ENCODE assay signal across 11 cellular contexts in genomic region chr10:79098596-79099015, GRCh38. TPM values are rescaled to one million over a fixed set of nuclear protein-coding genes. Genes with fewer than 3 reads are reported as not detected.
DNase-seq lines count a peak whose midpoint lies in the region; ATAC-seq and TF ChIP-seq lines count a peak whose summit lies in the region.
"Had no signal": no experiment of that assay in that cellular context is flagged by ENCODE, and none has a peak within 500 bp of the region (broad histone marks: within the 10 kb centered on the region; RNA-seq: fewer than 3 reads in every experiment).

No MANE protein-coding gene starts in this region.

- H3K4me1 Mint-ChIP-seq in stimulated activated memory B cell treated with anti-CD40 and anti-IgM and Interleukin-4, amounts not matched to agents 10 μg/mL and 1 μg/mL and 100 μg/mL, for 72 hours: peaks cover 58% of the 10 kb centered on the region

- H3K4me3 Mint-ChIP-seq in stimulated activated memory B cell treated with anti-CD40 and anti-IgM and Interleukin-4, amounts not matched to agents 10 μg/mL and 1 μg/mL and 100 μg/mL, for 72 hours: no peak overlapping the region
- H3K4me3 Mint-ChIP-seq: activated naive CD8-positive, alpha-beta T cell had no signal

- H4K20me1 ChIP-seq in SK-N-SH (ENCODE audit: insufficient read depth): peaks cover 100% of the 10 kb centered on the region

- H2AFZ ChIP-seq in SK-N-SH (ENCODE audit: low read depth): no peak overlapping the region

- H3K27ac ChIP-seq in SK-N-SH (ENCODE audit: low read depth in 2 of 2, low read length in 1 of 2): peak overlapping the region in 1 of 2 experiments; percentile 8; a peak in 1 of 4 replicates
- H3K27ac ChIP-seq in body of pancreas: no peak overlapping the region
- H3K27ac ChIP-seq: 22Rv1 had no signal

- H3K27ac Mint-ChIP-seq in stimulated activated memory B cell treated with anti-CD40 and anti-IgM and Interleukin-4, amounts not matched to agents 10 μg/mL and 1 μg/mL and 100 μg/mL, for 72 hours: peak overlapping the region; percentile 15
- H3K27ac Mint-ChIP-seq: activated naive CD8-positive, alpha-beta T cell had no signal

- no peaks in the 10 kb centered on the region for H3K9me3 Mint-ChIP-seq in stimulated activated memory B cell treated with anti-CD40 and anti-IgM and Interleukin-4, amounts not matched to agents 10 μg/mL and 1 μg/mL and 100 μg/mL, for 72 hours

- H3K79me2 ChIP-seq in SK-N-SH (ENCODE audit: insufficient read depth): peaks cover 100% of the 10 kb centered on the region

- CTCF ChIA-PET in SK-N-SH (lab: Yijun Ruan, JAX): interaction anchor here (1.1 to 1.4 kb wide), 3 partner anchors 23 to 103 kb away, joined by 3 to 11 read pairs (median 4); no protein-coding TSS in a partner anchor

- WGBS in SK-N-SH (ENCODE audit: low lambda C conversion rate): 81% methylated on average over 8 of the region's 10 CpGs
- 85 to 88% methylated on average over 7 to 10 of the region's 10 CpGs for WGBS in body of pancreas, 2 donors

- H3K27me3 ChIP-seq in SK-N-SH (ENCODE audit: insufficient read depth) (no peaks in the 10 kb centered on the region), body of pancreas (no peaks in the 10 kb centered on the region)

- no peak for TF ChIP-seq RAD21 in SK-N-SH (IDR thresholded peaks at IDR 0.05; ENCODE audit: low read length)

- peak; percentile 7; the same call in 2 of the 3 replicates for ATAC-seq in SK-N-SH treated with all-trans-retinoic acid at 6 μM for 48 hours
- ATAC-seq in HG02588 (IDR thresholded peaks at IDR 0.05; ENCODE audit: unreplicated experiment): peak; percentile 84
- ATAC-seq in HG03558 (IDR thresholded peaks at IDR 0.05; ENCODE audit: extremely low read depth, unreplicated experiment): peak; percentile 68
- ATAC-seq in stimulated activated memory B cell treated with anti-CD40 and anti-IgM and Interleukin-4, amounts not matched to agents 10 μg/mL and 1 μg/mL and 100 μg/mL, for 72 hours: peak; percentile 90
- no peak for ATAC-seq in body of pancreas

- peaks cover 57% of the 10 kb centered on the region for H3K27me3 Mint-ChIP-seq in stimulated activated memory B cell treated with anti-CD40 and anti-IgM and Interleukin-4, amounts not matched to agents 10 μg/mL and 1 μg/mL and 100 μg/mL, for 72 hours
- H3K27me3 Mint-ChIP-seq: activated naive CD8-positive, alpha-beta T cell had no signal

- H3K9me3 ChIP-seq in SK-N-SH (no peaks in the 10 kb centered on the region), body of pancreas (no peaks in the 10 kb centered on the region)

- H3K4me1 ChIP-seq in SK-N-SH (ENCODE audit: control insufficient read depth in 1 of 2, insufficient read depth in 2 of 2, low read depth in 1 of 2, low read length in 1 of 2) (peaks cover 6 to 94% of the 10 kb centered on the region in 2 experiments; a peak in 3 of 4 replicates), body of pancreas (peaks cover 96% of the 10 kb centered on the region)

- no peak overlapping the region for H3K9ac ChIP-seq in SK-N-SH

- H3F3A ChIP-seq in SK-N-SH (replicated peaks; ENCODE audit: insufficient read depth): no peaks in the 10 kb centered on the region

- TF ChIP-seq EP300 in SK-N-SH (IDR thresholded peaks at IDR 0.05; ENCODE audit: borderline replicate concordance in 1 of 2, low read depth in 1 of 2, low read length in 1 of 2): no peak

- H3K4me3 ChIP-seq in SK-N-SH (ENCODE audit: low read depth in 2 of 2, low read length in 1 of 2) (no peak overlapping the region), body of pancreas (no peak overlapping the region)

- no peak for TF ChIP-seq CTCF in SK-N-SH (IDR thresholded peaks at IDR 0.05)
- no peak for TF ChIP-seq CTCF in body of pancreas (IDR thresholded peaks at IDR 0.05)

- TF ChIP-seq POLR2A in body of pancreas (IDR thresholded peaks at IDR 0.05): no peak

- H3K9me2 ChIP-seq in SK-N-SH: no peaks in the 10 kb centered on the region

- no peak for DNase-seq in SK-N-SH
- no peak for DNase-seq in activated CD4-positive, alpha-beta T cell treated with anti-CD3 and anti-CD28 coated beads, Interleukin-2, amount 50 U/mL, for 1 hour
- DNase-seq in superior temporal gyrus (ENCODE audit: extremely low spot score): no peak
- no peak for DNase-seq in body of pancreas
- DNase-seq: NCI-H2081 had no signal

- intact Hi-C loops in body of pancreas (cut with DNase I): no loop called here

- H3K4me2 ChIP-seq in SK-N-SH: no peak overlapping the region

- H3K36me3 Mint-ChIP-seq in stimulated activated memory B cell treated with anti-CD40 and anti-IgM and Interleukin-4, amounts not matched to agents 10 μg/mL and 1 μg/mL and 100 μg/mL, for 72 hours: no peaks in the 10 kb centered on the region
- H3K36me3 Mint-ChIP-seq: activated naive CD8-positive, alpha-beta T cell had no signal

- POLR2A ChIA-PET in SK-N-SH (lab: Yijun Ruan, JAX): no interaction called here

- H3K36me3 ChIP-seq in SK-N-SH (replicated peaks in 1 of 2; ENCODE audit: control insufficient read depth in 1 of 2, insufficient read depth in 2 of 2, low read length in 1 of 2) (peaks cover 0 to 5% of the 10 kb centered on the region in 2 experiments), body of pancreas (replicated peaks in 1 of 2; ENCODE audit: insufficient read depth in 1 of 2, low read depth in 2 of 2) (no peaks in the 10 kb centered on the region)

TF ChIP-seq in SK-N-SH treated with all-trans-retinoic acid at 6 μM for 48 hours, 23 proteins besides CTCF, POLR2A, EP300 and RAD21:
- TF ChIP-seq ZFP30 (CRISPR knock-in tag; IDR thresholded peaks at IDR 0.05) (no peak), TCF4 (CRISPR knock-in tag; IDR thresholded peaks at IDR 0.05; ENCODE audit: borderline replicate concordance) (no peak), GLIS3 (CRISPR knock-in tag; IDR thresholded peaks at IDR 0.05) (no peak), ZNF565 (CRISPR knock-in tag; conservative IDR thresholded peaks at IDR 0.05; ENCODE audit: low read depth) (no peak), CREB5 (CRISPR knock-in tag; IDR thresholded peaks at IDR 0.05; ENCODE audit: low read depth) (no peak), ZNF70 (CRISPR knock-in tag; IDR thresholded peaks at IDR 0.05) (no peak)

TF ChIP-seq in SK-N-SH, 30 proteins besides CTCF, POLR2A, EP300 and RAD21:
- TF ChIP-seq FOSL2 (IDR thresholded peaks at IDR 0.05; ENCODE audit: borderline replicate concordance, low read depth): no peak
- no peak for TF ChIP-seq ZBTB33 (IDR thresholded peaks at IDR 0.05; ENCODE audit: borderline replicate concordance, low read depth)
- TF ChIP-seq SIN3A (IDR thresholded peaks at IDR 0.05; ENCODE audit: borderline replicate concordance, low read depth, low read length): no peak
- TF ChIP-seq POLR2AphosphoS5 (IDR thresholded peaks at IDR 0.05; ENCODE audit: low read depth, low read length): no peak
- no peak for TF ChIP-seq SMC3 (IDR thresholded peaks at IDR 0.05; ENCODE audit: low read depth, low read length)
- no peak for TF ChIP-seq USF2 (IDR thresholded peaks at IDR 0.05; ENCODE audit: borderline replicate concordance, low read depth, low read length)
- TF ChIP-seq FOXM1 (IDR thresholded peaks at IDR 0.05; ENCODE audit: low read depth): no peak
- TF ChIP-seq TAF1 (IDR thresholded peaks at IDR 0.05; ENCODE audit: borderline replicate concordance, low read depth, low read length): no peak
- TF ChIP-seq CHD2 (IDR thresholded peaks at IDR 0.05; ENCODE audit: low read length, partially characterized antibody): no peak
- TF ChIP-seq NRF1 (IDR thresholded peaks at IDR 0.05; ENCODE audit: low read depth, low read length): no peak
- no peak for TF ChIP-seq RCOR1 (IDR thresholded peaks at IDR 0.05; ENCODE audit: low read length)
- TF ChIP-seq YY1 (IDR thresholded peaks at IDR 0.05; ENCODE audit: low read depth): no peak
- TF ChIP-seq RXRA (IDR thresholded peaks at IDR 0.05; ENCODE audit: borderline replicate concordance, low read depth): no peak
- TF ChIP-seq RFX5 (IDR thresholded peaks at IDR 0.05; ENCODE audit: low read length): no peak
- TF ChIP-seq MEF2A (IDR thresholded peaks at IDR 0.05; ENCODE audit: borderline replicate concordance, low read depth): no peak
- no peak for TF ChIP-seq MXI1 (IDR thresholded peaks at IDR 0.05; ENCODE audit: low read depth, low read length)
- no peak for TF ChIP-seq IRF3 (IDR thresholded peaks at IDR 0.05; ENCODE audit: low read depth, low read length)

RNA-seq across cellular contexts. Expression of gene ZMIZ1, which starts 29.8 kb away (rescaled TPM):
- polyA plus RNA-seq in SK-N-SH (2012; rRNA removed): 6.6 and 23.5 TPM in 2 replicates
- 13.6 and 23.5 TPM in 2 replicates for polyA plus RNA-seq in SK-N-SH (2012; cell fraction: cytosol; rRNA removed)
- 39.0 and 44.8 TPM in 2 replicates for polyA plus RNA-seq in SK-N-SH (2012; cell fraction: nucleus; rRNA removed)
- total RNA-seq in body of pancreas: 10 to 100 TPM; 27.2 to 42.2 TPM
